10 cellular contexts compared by ENCODE assay signal in genomic region chr12:119803391-119803791, GRCh38.
DNase-seq lines count a peak whose midpoint lies in the region; ATAC-seq and TF ChIP-seq lines count a peak whose summit lies in the region.
"Had no signal": no experiment of that assay in that cellular context is flagged by ENCODE, and none has a peak within 500 bp of the region (broad histone marks: within the 10 kb centered on the region; RNA-seq: fewer than 3 reads in every experiment).

No MANE protein-coding gene starts in this region.

- no peaks in the 10 kb centered on the region for H3K27me3 ChIP-seq in HUES64 (ENCODE audit: insufficient read depth, low read length)
- no peaks in the 10 kb centered on the region for H3K27me3 ChIP-seq in endodermal cell (ENCODE audit: control insufficient read depth, insufficient read depth, low read length, poor library complexity, severe bottlenecking)
- no peaks in the 10 kb centered on the region for H3K27me3 ChIP-seq in stomach

- intact Hi-C loops in stomach (cut with DNase I; ENCODE audit: low total_unique reads): no loop called here

- TF ChIP-seq POLR2A in stomach (IDR thresholded peaks at IDR 0.05): no peak

- peak overlapping the region; percentile 42 for H3K4me3 ChIP-seq in HUES64 (ENCODE audit: low read length)
- H3K4me3 ChIP-seq in endodermal cell (ENCODE audit: low read length): peak overlapping the region; percentile 67
- H3K4me3 ChIP-seq in stomach: peak overlapping the region; percentile 26 to 37 (median 34)

- no peak for ATAC-seq in HG03175 (IDR thresholded peaks at IDR 0.05; ENCODE audit: unreplicated experiment)
- ATAC-seq: stimulated activated memory B cell treated with anti-CD40 and anti-IgM and Interleukin-4, amounts not matched to agents 10 μg/mL and 1 μg/mL and 100 μg/mL, for 72 hours had no signal

- no peak overlapping the region for H3K9ac ChIP-seq in HUES64 (ENCODE audit: low read depth, low read length)
- H3K9ac ChIP-seq in endodermal cell (ENCODE audit: extremely low read depth, low read length, poor library complexity, severe bottlenecking): no peak overlapping the region

- TF ChIP-seq EP300 in stomach (IDR thresholded peaks at IDR 0.05): no peak

- H3K4me3 Mint-ChIP-seq in endodermal cell: peak overlapping the region; percentile 49
- H3K4me3 Mint-ChIP-seq: memory B cell; stimulated activated memory B cell treated with anti-CD40 and anti-IgM and Interleukin-4, amounts not matched to agents 10 μg/mL and 1 μg/mL and 100 μg/mL, for 72 hours had no signal

- peaks cover 10% of the 10 kb centered on the region for H3K9me3 ChIP-seq in HUES64 (ENCODE audit: insufficient read depth, low read depth, low read length)
- H3K9me3 ChIP-seq in endodermal cell (ENCODE audit: control insufficient read depth, low read length): peaks cover 11% of the 10 kb centered on the region
- H3K9me3 ChIP-seq in stomach: no peaks in the 10 kb centered on the region

- H3K4me1 Mint-ChIP-seq in endodermal cell: peaks cover 36% of the 10 kb centered on the region
- H3K4me1 Mint-ChIP-seq: memory B cell; stimulated activated memory B cell treated with anti-CD40 and anti-IgM and Interleukin-4, amounts not matched to agents 10 μg/mL and 1 μg/mL and 100 μg/mL, for 72 hours had no signal

- H3K27ac ChIP-seq in HUES64 (ENCODE audit: low read depth, low read length) (peak overlapping the region; percentile 47; the same call in 1 of the 2 replicates), endodermal cell (ENCODE audit: low read depth, low read length) (no peak overlapping the region), stomach (peak overlapping the region in 2 of 5 donors; percentile 5 to 44)

- DNase-seq in endodermal cell (peak; percentile 91), left kidney (ENCODE audit: low read depth, low spot score) (peak; percentile 88), stomach (no peak), NCI-H526 (lab: John Stamatoyannopoulos, UW) (no peak), HCEC 1CT (no peak), mesenteric fat pad (ENCODE audit: low spot score) (no peak)

- WGBS in HUES64: 4% methylated on average over 16 of the region's 16 CpGs
- 14 to 16% methylated on average over 11 to 16 of the region's 16 CpGs for WGBS in endodermal cell (ENCODE audit: insufficient coverage in 1 of 2, insufficient read length in 1 of 2), 2 experiments
- WGBS in stomach, 5 donors: 40 to 58% (median 50%) methylated on average over 16 of the region's 16 CpGs

- H3K36me3 ChIP-seq in HUES64 (ENCODE audit: insufficient read depth, low read length) (peaks cover 33% of the 10 kb centered on the region), endodermal cell (ENCODE audit: control insufficient read depth, insufficient read depth, low read length) (peaks cover 22% of the 10 kb centered on the region), stomach (no peaks in the 10 kb centered on the region)

- peaks cover 14% of the 10 kb centered on the region for H3K9me3 Mint-ChIP-seq in endodermal cell

- H3K27ac Mint-ChIP-seq in endodermal cell: peak overlapping the region; percentile 69
- H3K27ac Mint-ChIP-seq: memory B cell; stimulated activated memory B cell treated with anti-CD40 and anti-IgM and Interleukin-4, amounts not matched to agents 10 μg/mL and 1 μg/mL and 100 μg/mL, for 72 hours had no signal

- TF ChIP-seq CTCF in endodermal cell (conservative IDR thresholded peaks at IDR 0.05) (no peak), stomach (IDR thresholded peaks at IDR 0.05) (no peak)

- peaks cover 2% of the 10 kb centered on the region for H3K27me3 Mint-ChIP-seq in endodermal cell (ENCODE audit: insufficient read depth)
- H3K27me3 Mint-ChIP-seq: memory B cell; stimulated activated memory B cell treated with anti-CD40 and anti-IgM and Interleukin-4, amounts not matched to agents 10 μg/mL and 1 μg/mL and 100 μg/mL, for 72 hours had no signal

- H3K4me1 ChIP-seq in HUES64 (ENCODE audit: insufficient read depth, low read length): peaks cover 20% of the 10 kb centered on the region
- no peaks in the 10 kb centered on the region for H3K4me1 ChIP-seq in endodermal cell (ENCODE audit: control insufficient read depth, insufficient read depth, low read length)
- peaks cover 10 to 32% (median 16%) of the 10 kb centered on the region in 4 donors for H3K4me1 ChIP-seq in stomach

- H3K36me3 Mint-ChIP-seq in endodermal cell (ENCODE audit: low read depth): peaks cover 21% of the 10 kb centered on the region

Comparison
In these comparisons a context has a peak if more than half of its experiments do, and no peak if none do; other contexts are left out.
1. DNase-seq: peak in endodermal cell (single experiment) and left kidney (single experiment); none in stomach (single experiment), NCI-H526 (0 of 2), HCEC 1CT (single experiment) and mesenteric fat pad (single experiment).
2. Peak in every context shown above with its lines, with median percentiles within 50 percentile points of each other: H3K4me3 ChIP-seq.